ENCODE assay signal across 32 cellular contexts in genomic region chr2:178234648-178235047, GRCh38. TPM values are rescaled to one million over a fixed set of nuclear protein-coding genes. Genes with fewer than 3 reads are reported as not detected.
A peak's percentile ranks its signal among the peaks of the same experiment; 100 is the strongest.
DNase-seq lines count a peak whose midpoint lies in the region; FAIRE-seq and TF ChIP-seq lines count a peak whose summit lies in the region.
"Had no signal": no experiment of that assay in that cellular context is flagged by ENCODE, and none has a peak within 500 bp of the region (broad histone marks: within the 10 kb centered on the region; RNA-seq: fewer than 3 reads in every experiment).

No MANE protein-coding gene starts in this region.

- no peak overlapping the region for H2AFZ ChIP-seq in astrocyte (ENCODE audit: low read depth, low read length)

- TF ChIP-seq CTCF in astrocyte (IDR thresholded peaks at IDR 0.05; ENCODE audit: insufficient read depth, low read depth, low read length): no peak
- no peak for TF ChIP-seq CTCF in fibroblast of villous mesenchyme (IDR thresholded peaks at IDR 0.05; ENCODE audit: insufficient read depth, low read depth, low read length)

- H3K4me3 ChIP-seq in astrocyte (ENCODE audit: insufficient read depth, low read depth, low read length) (no peak overlapping the region), fibroblast of villous mesenchyme (ENCODE audit: low read depth, low read length) (no peak overlapping the region)
- H3K4me3 ChIP-seq: A549, BLaER1, body of pancreas, dorsolateral prefrontal cortex, heart left ventricle, thyroid gland, vagina had no signal

- no peaks in the 10 kb centered on the region for H3K9me3 ChIP-seq in astrocyte (ENCODE audit: insufficient read depth, low read depth, low read length)
- H3K9me3 ChIP-seq: A549, BLaER1, body of pancreas, heart left ventricle, thyroid gland, vagina had no signal

- no peak overlapping the region for H3K9ac ChIP-seq in astrocyte (ENCODE audit: low read length)
- H3K9ac ChIP-seq: BLaER1 had no signal

- FAIRE-seq in astrocyte (lab: Jason Lieb, UNC): no peak
- FAIRE-seq: A549, endometrium, kidney had no signal

- H3K79me2 ChIP-seq in astrocyte (ENCODE audit: insufficient read depth, low read length): peaks cover 7% of the 10 kb centered on the region

- H3K4me3 Mint-ChIP-seq in astrocyte (ENCODE audit: unreplicated experiment): no peak overlapping the region
- H3K4me3 Mint-ChIP-seq: activated CD8-positive, alpha-beta memory T cell treated with anti-CD3 and anti-CD28 coated beads, Interleukin-2, amount 10 ng/mL, durations not matched to agents 7 days and 5 days; mesothelial cell of epicardium had no signal

- peaks cover 21% of the 10 kb centered on the region for H3K4me1 Mint-ChIP-seq in astrocyte (ENCODE audit: low read depth, unreplicated experiment)
- H3K4me1 Mint-ChIP-seq: activated CD8-positive, alpha-beta memory T cell treated with anti-CD3 and anti-CD28 coated beads, Interleukin-2, amount 10 ng/mL, durations not matched to agents 7 days and 5 days; mesothelial cell of epicardium had no signal

- no peaks in the 10 kb centered on the region for H3K27me3 Mint-ChIP-seq in astrocyte (ENCODE audit: low read depth, unreplicated experiment)

- H3K27ac Mint-ChIP-seq in astrocyte (ENCODE audit: unreplicated experiment): no peak overlapping the region
- H3K27ac Mint-ChIP-seq: activated CD8-positive, alpha-beta memory T cell treated with anti-CD3 and anti-CD28 coated beads, Interleukin-2, amount 10 ng/mL, durations not matched to agents 7 days and 5 days; mesothelial cell of epicardium had no signal

- H3K4me1 ChIP-seq in astrocyte (ENCODE audit: insufficient read depth, low read length): peaks cover 12% of the 10 kb centered on the region
- H3K4me1 ChIP-seq: BLaER1, body of pancreas, vagina had no signal

- H4K20me1 ChIP-seq in astrocyte (ENCODE audit: insufficient read depth, low read length): no peaks in the 10 kb centered on the region
- H4K20me1 ChIP-seq: BLaER1 had no signal

- H3K27me3 ChIP-seq in astrocyte (ENCODE audit: insufficient read depth, low read length): no peaks in the 10 kb centered on the region
- H3K27me3 ChIP-seq: BLaER1, body of pancreas, dorsolateral prefrontal cortex, heart left ventricle, thyroid gland, vagina had no signal

- no peak overlapping the region for H3K4me2 ChIP-seq in astrocyte (ENCODE audit: low read length)
- H3K4me2 ChIP-seq: A549, BLaER1 had no signal

- H3K36me3 ChIP-seq in astrocyte (ENCODE audit: insufficient read depth, low read length): no peaks in the 10 kb centered on the region
- H3K36me3 ChIP-seq: BLaER1, heart left ventricle, thyroid gland, vagina had no signal

- H3K36me3 Mint-ChIP-seq in astrocyte (ENCODE audit: low read depth, unreplicated experiment): no peaks in the 10 kb centered on the region
- H3K36me3 Mint-ChIP-seq: activated CD8-positive, alpha-beta memory T cell treated with anti-CD3 and anti-CD28 coated beads, Interleukin-2, amount 10 ng/mL, durations not matched to agents 7 days and 5 days; mesothelial cell of epicardium had no signal

- no peaks in the 10 kb centered on the region for H3K9me3 Mint-ChIP-seq in astrocyte (ENCODE audit: unreplicated experiment)
- H3K9me3 Mint-ChIP-seq: mesothelial cell of epicardium had no signal

- H3K27ac ChIP-seq in astrocyte (ENCODE audit: low read depth, low read length): no peak overlapping the region
- H3K27ac ChIP-seq: A549, BLaER1, body of pancreas, dorsolateral prefrontal cortex, heart left ventricle, thyroid gland, vagina had no signal

- peak; percentile 31 for DNase-seq in AG08395 (ENCODE audit: low spot score)
- peak; percentile 73 for DNase-seq in HCEC 1CT
- DNase-seq in astrocyte (ENCODE audit: low read depth): peak; percentile 33
- peak; percentile 35 for DNase-seq in fibroblast of villous mesenchyme (ENCODE audit: low read depth)
- DNase-seq in NAMALWA (ENCODE audit: low spot score): no peak
- no peak for DNase-seq in NOMO-1 treated with dmso at 0.1 percent for 144 hours (lab: John Stamatoyannopoulos, UW; ENCODE audit: unreplicated experiment)
- no peak for DNase-seq in NCI-H128 (lab: John Stamatoyannopoulos, UW; ENCODE audit: unreplicated experiment)
- DNase-seq in stimulated activated CD4-positive, alpha-beta T cell treated with anti-CD3 and anti-CD28 coated beads, Interleukin-4, amount 100 ng/mL, for 4 hours: no peak
- DNase-seq: activated CD4-positive, alpha-beta T cell treated with anti-CD3 and anti-CD28 coated beads, Interleukin-2, amount 50 U/mL, for 4 hours; activated CD8-positive, alpha-beta memory T cell treated with anti-CD3 and anti-CD28 coated beads, Interleukin-2, amount 10 ng/mL, durations not matched to agents 7 days and 5 days; activated gamma-delta T cell treated with Interleukin-2 at 50 U/mL for 16 hours; activated T-cell treated with anti-CD3 and anti-CD28 coated beads, Interleukin-2, amount 50 U/mL, for 48 hours; body of pancreas; DMS 273 treated with DMSO at 0.1 percent for 48 hours; dorsolateral prefrontal cortex; heart left ventricle; kidney; NCI-H1092 treated with DMSO at 0.1 percent for 48 hours; NCI-H1930; NCI-H526; posterior cingulate gyrus; right cardiac atrium; SHP77 treated with DMSO at 0.1 percent for 48 hours; stimulated activated CD4-positive, alpha-beta T cell treated with anti-CD3 and anti-CD28 coated beads, Interleukin-12 subunit alpha, Interleukin-12 subunit beta, amount 100 ng/mL, for 4 hours; stimulated activated CD4-positive, alpha-beta T cell treated with anti-CD3 and anti-CD28 coated beads, Interleukin-4, amount 100 ng/mL, for 1 hour; T-helper 2 cell; thyroid gland had no signal

RNA-seq across cellular contexts. Expression of gene OSBPL6, which starts 40.3 kb away (rescaled TPM):
- total RNA-seq in astrocyte (13.4 and 13.7 TPM in 2 replicates), fibroblast of villous mesenchyme (3.9 and 6.5 TPM in 2 replicates)

Comparison
In these comparisons a context has a peak if more than half of its experiments do, and no peak if none do; other contexts are left out.
1. DNase-seq: peak in AG08395 (single experiment), HCEC 1CT (single experiment), astrocyte (single experiment) and fibroblast of villous mesenchyme (single experiment); none in NAMALWA (single experiment), NOMO-1 treated with dmso at 0.1 percent for 144 hours (single experiment), NCI-H128 (single experiment) and stimulated activated CD4-positive, alpha-beta T cell treated with anti-CD3 and anti-CD28 coated beads, Interleukin-4, amount 100 ng/mL, for 4 hours (0 of 2).